1 cellular context compared by ENCODE assay signal in genomic region chr19:4374451-4375163, GRCh38.
A peak's percentile ranks its signal among the peaks of the same experiment; 100 is the strongest.
TF ChIP-seq lines count a peak whose summit lies in the region.

No MANE protein-coding gene starts in this region.

TF ChIP-seq in HepG2, 621 proteins besides CTCF, POLR2A, EP300 and RAD21 (continued from another document):
- TF ChIP-seq KDM3A (CRISPR knock-in tag; IDR thresholded peaks at IDR 0.05; ENCODE audit: low read depth) (peak; percentile 65; the same call in 1 of the 2 replicates), POGK (CRISPR knock-in tag; conservative IDR thresholded peaks at IDR 0.05) (no peak; the same call in 1 of the 2 replicates), CENPX (CRISPR knock-in tag; IDR thresholded peaks at IDR 0.05) (no peak), PAXIP1 (CRISPR knock-in tag; conservative IDR thresholded peaks at IDR 0.05) (peak; percentile 87), ZFP82 (CRISPR knock-in tag; IDR thresholded peaks at IDR 0.05; ENCODE audit: borderline replicate concordance) (peak; percentile 59; the same call in 1 of the 2 replicates), ZIK1 (CRISPR knock-in tag; IDR thresholded peaks at IDR 0.05; ENCODE audit: borderline replicate concordance, low read depth) (no peak), ZFP91 (CRISPR knock-in tag; IDR thresholded peaks at IDR 0.05; ENCODE audit: borderline replicate concordance) (peak; percentile 80; the same call in 1 of the 2 replicates), ZSCAN29 (CRISPR knock-in tag; conservative IDR thresholded peaks at IDR 0.05) (0 out of 2 replicates have a peak, but pooled peaks have one; percentile 28), DRAP1 (CRISPR knock-in tag; IDR thresholded peaks at IDR 0.05) (peak; percentile 47; the same call in 1 of the 2 replicates), RORA (CRISPR knock-in tag; IDR thresholded peaks at IDR 0.05) (no peak), KLF11 (CRISPR knock-in tag; IDR thresholded peaks at IDR 0.05) (peak; percentile 69; the same call in 1 of the 2 replicates)
